In genomic region chr12:104603545-104603973, GRCh38 we compare ENCODE assay signal across 8 cellular contexts.
DNase-seq lines count a peak whose midpoint lies in the region; ATAC-seq and TF ChIP-seq lines count a peak whose summit lies in the region.

No MANE protein-coding gene starts in this region.

- H3K4me1 ChIP-seq in ACC112 (ENCODE audit: control insufficient read depth, insufficient read depth, low read length, unreplicated experiment) = peaks cover 68% of the 10 kb centered on the region
- peaks cover 0 to 22% of the 10 kb centered on the region in 2 donors for H3K4me1 ChIP-seq in ascending aorta
- peaks cover 16% of the 10 kb centered on the region for H3K4me1 ChIP-seq in mesodermal cell (ENCODE audit: control insufficient read depth, insufficient read depth, low read length, poor library complexity, severe bottlenecking)

- H3K27ac ChIP-seq in ACC112 (ENCODE audit: low read depth, low read length) = peak overlapping the region; percentile 95
- peak overlapping the region; percentile 74 to 81 for H3K27ac ChIP-seq in ascending aorta
- H3K27ac ChIP-seq in mesodermal cell (ENCODE audit: low read depth, low read length, severe bottlenecking) = peak overlapping the region; percentile 92

- peaks cover 4% of the 10 kb centered on the region for H3K79me2 ChIP-seq in ACC112 (ENCODE audit: control insufficient read depth, insufficient read depth, low read length, unreplicated experiment)

- TF ChIP-seq CTCF in ascending aorta (IDR thresholded peaks at IDR 0.05) = no peak

- WGBS in mesodermal cell (ENCODE audit: insufficient coverage in 2 of 2), 2 experiments = no CpG with 5 or more reads among the region's 1 CpG

- ATAC-seq in GM18907 (IDR thresholded peaks at IDR 0.05; ENCODE audit: unreplicated experiment) (no peak), GM21528 (IDR thresholded peaks at IDR 0.05; ENCODE audit: low FRiP score, unreplicated experiment) (no peak), HG02678 (IDR thresholded peaks at IDR 0.05; ENCODE audit: unreplicated experiment) (no peak)

- H3K4me3 ChIP-seq in ACC112 (ENCODE audit: low read depth, low read length) = peak overlapping the region; percentile 54
- H3K4me3 ChIP-seq in ascending aorta = no peak overlapping the region
- H3K4me3 ChIP-seq in mesodermal cell (ENCODE audit: extremely low read depth, insufficient read depth, low read length, poor library complexity, severe bottlenecking) = no peak overlapping the region

- H3K9me3 ChIP-seq in ascending aorta = no peaks in the 10 kb centered on the region
- no peaks in the 10 kb centered on the region for H3K9me3 ChIP-seq in mesodermal cell (ENCODE audit: control insufficient read depth, low read length)

- intact Hi-C loops in ascending aorta (cut with DNase I) = loop anchor here (5.0 kb wide), 1 partner anchor 69 kb away; no protein-coding TSS in a partner anchor

- DNase-seq in HS-27A (ENCODE audit: low read depth) = peak; percentile 85
- no peak for DNase-seq in ascending aorta (ENCODE audit: low spot score in 2 of 2)
- DNase-seq in activated effector memory CD4-positive, alpha-beta T cell treated with anti-CD3 and anti-CD28 coated beads, Interleukin-2, amount 50 U/mL, for 16 hours = no peak

- H3K27me3 ChIP-seq in ACC112 (ENCODE audit: insufficient read depth, low read length) (no peaks in the 10 kb centered on the region), ascending aorta (no peaks in the 10 kb centered on the region)

- no peak overlapping the region for H2AFZ ChIP-seq in ACC112 (ENCODE audit: low read length, unreplicated experiment)

- H3K36me3 ChIP-seq in ACC112 (ENCODE audit: insufficient read depth, low read length) (no peaks in the 10 kb centered on the region), ascending aorta (no peaks in the 10 kb centered on the region), mesodermal cell (ENCODE audit: control insufficient read depth, insufficient read depth, low read length) (no peaks in the 10 kb centered on the region)
